Comparison of ENCODE assay signal across 9 cellular contexts in the genomic region with DNA sequence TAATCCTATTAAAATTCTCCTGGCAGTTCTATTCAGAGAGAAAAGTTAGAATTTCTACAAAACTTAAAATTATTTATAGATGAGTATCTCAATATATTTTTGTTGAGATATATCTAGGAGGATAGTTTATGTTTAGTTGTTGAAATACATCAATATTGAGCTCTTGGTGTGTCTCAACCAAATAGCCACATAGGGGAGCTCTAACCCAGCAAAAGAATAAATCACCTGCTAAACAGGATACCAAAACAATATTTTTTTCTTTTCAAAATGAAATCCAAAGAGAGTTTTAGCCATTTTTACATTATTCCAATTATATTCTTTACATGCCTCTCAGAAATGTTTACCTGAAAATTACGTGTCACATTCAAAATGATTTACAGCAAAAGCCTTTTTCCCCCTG.
DNase-seq lines count a peak whose midpoint lies in the region; ATAC-seq and TF ChIP-seq lines count a peak whose summit lies in the region.
"Had no signal": no experiment of that assay in that cellular context is flagged by ENCODE, and none has a peak within 500 bp of the region (broad histone marks: within the 10 kb centered on the region; RNA-seq: fewer than 3 reads in every experiment).

No MANE protein-coding gene starts in this region.

- no peak for TF ChIP-seq POLR2A in tibial nerve (IDR thresholded peaks at IDR 0.05)

- H4K20me1 ChIP-seq in Loucy (ENCODE audit: insufficient read depth, low read length, poor library complexity, severe bottlenecking) (no peaks in the 10 kb centered on the region), SK-N-SH (ENCODE audit: insufficient read depth) (no peaks in the 10 kb centered on the region)

- POLR2A ChIA-PET in SK-N-SH (lab: Yijun Ruan, JAX): no interaction called here

- H3K4me3 ChIP-seq in Loucy (ENCODE audit: low read length, poor library complexity, severe bottlenecking): no peak overlapping the region
- H3K4me3 ChIP-seq in SK-N-SH (ENCODE audit: low read depth in 2 of 2, low read length in 1 of 2): no peak overlapping the region
- no peak overlapping the region for H3K4me3 ChIP-seq in mesendoderm (ENCODE audit: low read length)
- no peak overlapping the region for H3K4me3 ChIP-seq in tibial nerve

- no peaks in the 10 kb centered on the region for H3K9me3 ChIP-seq in Loucy (ENCODE audit: insufficient read depth, low read depth, low read length)
- H3K9me3 ChIP-seq in SK-N-SH: 0 out of 2 replicates have a peak, but pooled peaks cover 3% of the 10 kb centered on the region
- H3K9me3 ChIP-seq in tibial nerve: no peaks in the 10 kb centered on the region

- H3K4me2 ChIP-seq in Loucy (ENCODE audit: low read depth, low read length, poor library complexity, severe bottlenecking) (no peak overlapping the region), SK-N-SH (no peak overlapping the region), mesendoderm (ENCODE audit: low read length) (no peak overlapping the region)

- no peak overlapping the region for H2AFZ ChIP-seq in Loucy (ENCODE audit: low read length)
- H2AFZ ChIP-seq in SK-N-SH (ENCODE audit: low read depth): no peak overlapping the region

- H2BK5ac ChIP-seq in mesendoderm (ENCODE audit: low read length): no peak overlapping the region

- no peaks in the 10 kb centered on the region for H3F3A ChIP-seq in Loucy (ENCODE audit: low read depth)
- no peaks in the 10 kb centered on the region for H3F3A ChIP-seq in SK-N-SH (replicated peaks; ENCODE audit: insufficient read depth)

- no peaks in the 10 kb centered on the region for H3K79me1 ChIP-seq in mesendoderm (ENCODE audit: low read length)

- no peak overlapping the region for H2AK5ac ChIP-seq in mesendoderm (ENCODE audit: low read length)

- no peak overlapping the region for H4K8ac ChIP-seq in mesendoderm (ENCODE audit: low read depth, low read length)

- H3K9ac ChIP-seq in Loucy (ENCODE audit: low read depth, low read length, poor library complexity, severe bottlenecking) (no peak overlapping the region), SK-N-SH (no peak overlapping the region), mesendoderm (ENCODE audit: low read length) (no peak overlapping the region)

- no peak overlapping the region for H3K18ac ChIP-seq in mesendoderm (ENCODE audit: low read length)

- H3K27ac ChIP-seq in SK-N-SH (ENCODE audit: low read depth in 2 of 2, low read length in 1 of 2): no peak overlapping the region
- no peak overlapping the region for H3K27ac ChIP-seq in mesendoderm (ENCODE audit: low read depth, low read length)
- H3K27ac ChIP-seq in tibial nerve: no peak overlapping the region

- 9% methylated on average over 1 of the region's 1 CpG for WGBS in SK-N-SH (ENCODE audit: low lambda C conversion rate)
- no CpG with 5 or more reads among the region's 1 CpG for WGBS in mesendoderm (ENCODE audit: extremely low coverage, insufficient coverage, low lambda C conversion rate)
- 41 to 44% methylated on average over 1 of the region's 1 CpG for WGBS in tibial nerve, 2 donors

- peak; percentile 87 for TF ChIP-seq RAD21 in SK-N-SH (IDR thresholded peaks at IDR 0.05; ENCODE audit: low read length)

- no peak overlapping the region for H3K23ac ChIP-seq in mesendoderm (ENCODE audit: low read length)

- H3K56ac ChIP-seq in mesendoderm (ENCODE audit: low read length): no peak overlapping the region

- no peak overlapping the region for H4K5ac ChIP-seq in mesendoderm (ENCODE audit: low read length)

- TF ChIP-seq CTCF in Loucy (conservative IDR thresholded peaks at IDR 0.05; ENCODE audit: low read length) (peak; percentile 74), SK-N-SH (IDR thresholded peaks at IDR 0.05) (peak; percentile 67), tibial nerve (IDR thresholded peaks at IDR 0.05) (no peak)

- H3K36me3 ChIP-seq in Loucy (ENCODE audit: insufficient read depth, low read length): no peaks in the 10 kb centered on the region
- H3K36me3 ChIP-seq in SK-N-SH (replicated peaks in 1 of 2; ENCODE audit: control insufficient read depth in 1 of 2, insufficient read depth in 2 of 2, low read length in 1 of 2): no peaks in the 10 kb centered on the region
- no peaks in the 10 kb centered on the region for H3K36me3 ChIP-seq in mesendoderm (ENCODE audit: control insufficient read depth, insufficient read depth, low read length)
- H3K36me3 ChIP-seq in tibial nerve: no peaks in the 10 kb centered on the region

- no peak for TF ChIP-seq EP300 in SK-N-SH (IDR thresholded peaks at IDR 0.05; ENCODE audit: borderline replicate concordance in 1 of 2, low read depth in 1 of 2, low read length in 1 of 2)
- no peak for TF ChIP-seq EP300 in tibial nerve (IDR thresholded peaks at IDR 0.05)

- no peak overlapping the region for H2BK15ac ChIP-seq in mesendoderm (replicated peaks; ENCODE audit: low read depth)

- DNase-seq in DMS153 treated with DMSO at 0.1 percent for 48 hours (lab: John Stamatoyannopoulos, UW; ENCODE audit: unreplicated experiment): peak; percentile 33
- DNase-seq in DMS153 (lab: John Stamatoyannopoulos, UW): no peak
- peak; percentile 32 for DNase-seq in SK-N-SH
- peak; percentile 27 for DNase-seq in mesendoderm
- DNase-seq in tibial nerve (ENCODE audit: low spot score in 2 of 2): no peak
- no peak for DNase-seq in NCI-H187 treated with DMSO at 0.1 percent for 48 hours (lab: John Stamatoyannopoulos, UW)
- DNase-seq: NCI-H226 had no signal

- H3K4ac ChIP-seq in mesendoderm (ENCODE audit: low read depth, low read length): no peak overlapping the region

- no peaks in the 10 kb centered on the region for H3K4me1 ChIP-seq in Loucy (ENCODE audit: insufficient read depth, low read length, poor library complexity, severe bottlenecking)
- no peaks in the 10 kb centered on the region; a peak in 1 of 4 replicates for H3K4me1 ChIP-seq in SK-N-SH (ENCODE audit: control insufficient read depth in 1 of 2, insufficient read depth in 2 of 2, low read depth in 1 of 2, low read length in 1 of 2)
- H3K4me1 ChIP-seq in mesendoderm (ENCODE audit: control insufficient read depth, low read depth, low read length): no peaks in the 10 kb centered on the region
- H3K4me1 ChIP-seq in tibial nerve: no peaks in the 10 kb centered on the region

- H3K79me2 ChIP-seq in Loucy (ENCODE audit: insufficient read depth, low read length) (no peaks in the 10 kb centered on the region), SK-N-SH (ENCODE audit: insufficient read depth) (no peaks in the 10 kb centered on the region), mesendoderm (ENCODE audit: control insufficient read depth, insufficient read depth, low read length) (no peaks in the 10 kb centered on the region)

- ATAC-seq in HG02852 (IDR thresholded peaks at IDR 0.05; ENCODE audit: unreplicated experiment): no peak

- H3K9me2 ChIP-seq in Loucy (replicated peaks; ENCODE audit: low read depth, low read length) (no peaks in the 10 kb centered on the region), SK-N-SH (no peaks in the 10 kb centered on the region)

- H2BK120ac ChIP-seq in mesendoderm (ENCODE audit: low read depth, low read length): no peak overlapping the region

- no peaks in the 10 kb centered on the region for H3K27me3 ChIP-seq in Loucy (ENCODE audit: insufficient read depth, low read length, poor library complexity, severe bottlenecking)
- H3K27me3 ChIP-seq in SK-N-SH (ENCODE audit: insufficient read depth): no peaks in the 10 kb centered on the region
- H3K27me3 ChIP-seq in mesendoderm (ENCODE audit: insufficient read depth, low read length, poor library complexity): no peaks in the 10 kb centered on the region
- H3K27me3 ChIP-seq in tibial nerve: no peaks in the 10 kb centered on the region

- CTCF ChIA-PET in SK-N-SH (lab: Yijun Ruan, JAX): interaction anchor here (0.7 to 2.3 kb wide), 32 partner anchors 9 to 1053 kb away, joined by 3 to 18 read pairs (median 4); a partner anchor contains a TSS

TF ChIP-seq in SK-N-SH, 30 proteins besides CTCF, POLR2A, EP300 and RAD21:
- TF ChIP-seq YY1 (IDR thresholded peaks at IDR 0.05; ENCODE audit: low read depth) (no peak), SMC3 (IDR thresholded peaks at IDR 0.05; ENCODE audit: low read depth, low read length) (peak; percentile 47; the same call in 1 of the 2 replicates), FOSL2 (IDR thresholded peaks at IDR 0.05; ENCODE audit: borderline replicate concordance, low read depth) (no peak), FOXJ3 (CRISPR knock-in tag; IDR thresholded peaks at IDR 0.05) (no peak)

Comparison
In these comparisons a context has a peak if more than half of its experiments do, and no peak if none do; other contexts are left out.
1. DNase-seq: peak in DMS153 treated with DMSO at 0.1 percent for 48 hours (single experiment), SK-N-SH (single experiment) and mesendoderm (single experiment); none in DMS153 (single experiment), tibial nerve (0 of 2) and NCI-H187 treated with DMSO at 0.1 percent for 48 hours (single experiment).
2. CTCF ChIP-seq: peak in Loucy (single experiment) and SK-N-SH (single experiment); none in tibial nerve (0 of 5).